Comparison of ENCODE assay signal across 8 cellular contexts in the genomic region with DNA sequence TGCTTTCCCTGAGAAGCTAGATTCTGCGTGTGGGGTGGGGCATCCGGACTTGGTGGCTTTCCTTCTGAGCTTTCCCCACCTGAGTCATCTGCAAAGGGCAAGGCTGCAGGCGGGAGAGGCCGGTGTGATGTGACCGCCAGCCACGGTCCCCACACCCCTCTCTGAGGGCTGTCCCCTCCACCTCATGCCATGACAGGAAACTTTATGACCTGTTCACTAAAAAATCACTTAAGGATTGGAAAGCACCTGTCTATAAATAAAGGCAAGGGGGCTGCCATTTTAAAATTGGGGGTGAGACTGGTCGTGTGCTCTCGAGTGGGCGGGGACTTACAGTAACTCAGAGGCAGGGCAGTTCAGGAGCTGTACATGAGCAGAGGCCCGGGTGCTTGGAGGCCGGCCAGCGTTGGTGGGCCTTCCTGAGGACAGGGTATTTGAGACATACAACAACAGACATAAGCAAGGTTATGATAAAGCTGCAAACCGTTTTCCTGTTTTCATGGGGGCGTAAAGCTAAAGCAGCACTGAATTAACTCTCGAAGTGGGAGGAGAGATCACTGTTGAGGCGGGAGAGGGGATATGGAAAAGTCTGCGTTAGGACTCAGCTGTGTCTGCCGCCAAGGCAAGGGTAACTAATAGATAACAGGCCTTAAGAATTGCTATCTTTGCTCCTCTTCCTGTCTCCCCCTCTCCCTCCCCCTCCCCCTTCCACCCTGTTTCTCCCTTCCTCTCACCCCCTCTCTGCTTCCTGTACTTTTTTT. TPM values are rescaled to one million over a fixed set of nuclear protein-coding genes. Genes with fewer than 3 reads are reported as not detected.
A peak's percentile ranks its signal among the peaks of the same experiment; 100 is the strongest.
DNase-seq lines count a peak whose midpoint lies in the region; ATAC-seq and TF ChIP-seq lines count a peak whose summit lies in the region.

No MANE protein-coding gene starts in this region.

- H3K27ac ChIP-seq in H9 (ENCODE audit: insufficient read length, low read depth, low read length) (no peak overlapping the region), OCI-LY1 (ENCODE audit: low read depth, low read length, poor library complexity, severe bottlenecking) (peak overlapping the region; percentile 91)

- H4K91ac ChIP-seq in H9 (ENCODE audit: insufficient read length, low read depth, low read length), result no peak overlapping the region

- peak; percentile 37 for ATAC-seq in Right ventricle myocardium superior (ENCODE audit: poor library complexity)

- H3K27me3 ChIP-seq in H9 (ENCODE audit: insufficient read depth, low read length) (no peaks in the 10 kb centered on the region), OCI-LY1 (ENCODE audit: insufficient read depth, low read length) (no peaks in the 10 kb centered on the region)

- H2BK120ac ChIP-seq in H9 (ENCODE audit: low read depth, low read length, poor library complexity, severe bottlenecking), result no peak overlapping the region

- TF ChIP-seq CTCF in H9 (conservative IDR thresholded peaks at IDR 0.05), result no peak
- TF ChIP-seq CTCF in OCI-LY1 (IDR thresholded peaks at IDR 0.05; ENCODE audit: low read length), result no peak

- H3K4me1 Mint-ChIP-seq in H9, result peaks cover 40 to 49% of the 10 kb centered on the region in 2 experiments
- H3K4me1 Mint-ChIP-seq in activated T-helper 1 cell treated with anti-CD3 and anti-CD28 coated beads, Interleukin-12 subunit alpha, Interleukin-12 subunit beta, Interleukin-2, Interleukin-4 antibody, amounts not matched to agents 30 ng/mL and 10 ng/mL and 1 ng/mL, durations not matched to agents 14 hours and 24 hours and 36 hours (ENCODE audit: low read depth), result peaks cover 91% of the 10 kb centered on the region

- H2AFZ ChIP-seq in H9 (ENCODE audit: low read length) (no peak overlapping the region), OCI-LY1 (ENCODE audit: low read length) (0 out of 2 replicates have a peak overlapping the region, but pooled peaks have one; percentile 9)

- no peak overlapping the region for H3K9ac ChIP-seq in H9 (ENCODE audit: extremely low read depth, insufficient read length, low read length)
- H3K9ac ChIP-seq in OCI-LY1 (ENCODE audit: low read length), result peak overlapping the region; percentile 68

- no peak overlapping the region for H4K8ac ChIP-seq in H9 (replicated peaks; ENCODE audit: insufficient read length, low read depth, low read length)

- no peak overlapping the region for H2BK12ac ChIP-seq in H9 (ENCODE audit: insufficient read length, low read depth, low read length)

- H3K9me3 Mint-ChIP-seq in H9, result no peaks in the 10 kb centered on the region; a peak in 1 of 5 replicates
- peaks cover 17% of the 10 kb centered on the region for H3K9me3 Mint-ChIP-seq in activated T-helper 1 cell treated with anti-CD3 and anti-CD28 coated beads, Interleukin-12 subunit alpha, Interleukin-12 subunit beta, Interleukin-2, Interleukin-4 antibody, amounts not matched to agents 30 ng/mL and 10 ng/mL and 1 ng/mL, durations not matched to agents 14 hours and 24 hours and 36 hours

- H3K36me3 ChIP-seq in OCI-LY1 (ENCODE audit: insufficient read depth, low read length), result no peaks in the 10 kb centered on the region

- H3K9me2 ChIP-seq in OCI-LY1 (ENCODE audit: low read depth, low read length), result no peaks in the 10 kb centered on the region

- H3F3A ChIP-seq in OCI-LY1 (ENCODE audit: insufficient read depth, low read length), result peaks cover 8% of the 10 kb centered on the region

- no peak overlapping the region for H2AK5ac ChIP-seq in H9 (ENCODE audit: insufficient read length, low read length)

- H4K20me1 ChIP-seq in H9 (ENCODE audit: control insufficient read depth, insufficient read depth, insufficient read length), result no peaks in the 10 kb centered on the region
- no peaks in the 10 kb centered on the region for H4K20me1 ChIP-seq in OCI-LY1 (ENCODE audit: insufficient read depth, low read length)

- no peaks in the 10 kb centered on the region for H3K23me2 ChIP-seq in H9 (ENCODE audit: insufficient read length, low read depth, low read length, poor library complexity, severe bottlenecking)

- intact Hi-C loops in activated T-helper 1 cell treated with anti-CD3 and anti-CD28 coated beads, Interleukin-12 subunit alpha, Interleukin-12 subunit beta, Interleukin-2, Interleukin-4 antibody, amounts not matched to agents 30 ng/mL and 10 ng/mL and 1 ng/mL, durations not matched to agents 14 hours and 24 hours and 36 hours (cut with micrococcal nuclease), result loop anchor here (1.0 to 2.0 kb wide), 6 partner anchors 15 to 352 kb away; no protein-coding TSS in a partner anchor
- intact Hi-C loops in Right ventricle myocardium superior (cut with DNase I), result no loop called here

- H3K4me3 Mint-ChIP-seq in H9, result no peak overlapping the region
- H3K4me3 Mint-ChIP-seq in activated T-helper 1 cell treated with anti-CD3 and anti-CD28 coated beads, Interleukin-12 subunit alpha, Interleukin-12 subunit beta, Interleukin-2, Interleukin-4 antibody, amounts not matched to agents 30 ng/mL and 10 ng/mL and 1 ng/mL, durations not matched to agents 14 hours and 24 hours and 36 hours, result peak overlapping the region; percentile 90

- no peak overlapping the region for H3K23ac ChIP-seq in H9 (ENCODE audit: insufficient read length, low read depth, low read length)

- H3K4me2 ChIP-seq in H9 (ENCODE audit: insufficient read depth, insufficient read length, low read length), result no peak overlapping the region
- peak overlapping the region; percentile 63 for H3K4me2 ChIP-seq in OCI-LY1 (ENCODE audit: low read length)

- no peak overlapping the region for H3K18ac ChIP-seq in H9 (ENCODE audit: insufficient read length, low read depth, low read length)

- peak overlapping the region; percentile 42 for H3K4me3 ChIP-seq in OCI-LY1 (ENCODE audit: low read depth, low read length, poor library complexity, severe bottlenecking)

- 0 out of 7 replicates have a peak, but pooled peaks cover 0 to 4% (median 0%) of the 10 kb centered on the region in 3 experiments for H3K36me3 Mint-ChIP-seq in H9 (ENCODE audit: insufficient read depth in 1 of 3, low read depth in 3 of 3)
- H3K36me3 Mint-ChIP-seq in activated T-helper 1 cell treated with anti-CD3 and anti-CD28 coated beads, Interleukin-12 subunit alpha, Interleukin-12 subunit beta, Interleukin-2, Interleukin-4 antibody, amounts not matched to agents 30 ng/mL and 10 ng/mL and 1 ng/mL, durations not matched to agents 14 hours and 24 hours and 36 hours (ENCODE audit: low read depth), result peaks cover 16% of the 10 kb centered on the region

- H3K79me1 ChIP-seq in H9 (ENCODE audit: insufficient read depth, low read depth, low read length, poor library complexity, severe bottlenecking), result no peaks in the 10 kb centered on the region

- H3K27ac Mint-ChIP-seq in H9, result peak overlapping the region in 2 of 3 experiments; percentile 67 to 83; a peak in 4 of 7 replicates
- peak overlapping the region; percentile 100 for H3K27ac Mint-ChIP-seq in activated T-helper 1 cell treated with anti-CD3 and anti-CD28 coated beads, Interleukin-12 subunit alpha, Interleukin-12 subunit beta, Interleukin-2, Interleukin-4 antibody, amounts not matched to agents 30 ng/mL and 10 ng/mL and 1 ng/mL, durations not matched to agents 14 hours and 24 hours and 36 hours

- H3K4me1 ChIP-seq in H9 (ENCODE audit: insufficient read depth, low read length), result peaks cover 11% of the 10 kb centered on the region
- peaks cover 70% of the 10 kb centered on the region for H3K4me1 ChIP-seq in OCI-LY1 (ENCODE audit: insufficient read depth, low read length, severe bottlenecking)

- no peak overlapping the region for H3K14ac ChIP-seq in H9 (ENCODE audit: insufficient read depth, low read length)

- no peaks in the 10 kb centered on the region for H3K27me3 Mint-ChIP-seq in H9 (ENCODE audit: low read depth)
- no peaks in the 10 kb centered on the region for H3K27me3 Mint-ChIP-seq in activated T-helper 1 cell treated with anti-CD3 and anti-CD28 coated beads, Interleukin-12 subunit alpha, Interleukin-12 subunit beta, Interleukin-2, Interleukin-4 antibody, amounts not matched to agents 30 ng/mL and 10 ng/mL and 1 ng/mL, durations not matched to agents 14 hours and 24 hours and 36 hours (ENCODE audit: insufficient read depth)

- H2BK20ac ChIP-seq in H9 (ENCODE audit: low read depth, low read length, poor library complexity, severe bottlenecking), result no peak overlapping the region

- no peaks in the 10 kb centered on the region for H3K9me3 ChIP-seq in H9 (ENCODE audit: control insufficient read depth, low read depth, low read length)
- H3K9me3 ChIP-seq in OCI-LY1 (ENCODE audit: low read length), result no peaks in the 10 kb centered on the region

- no peak overlapping the region for H2BK15ac ChIP-seq in H9 (ENCODE audit: low read depth, low read length)

- no peak overlapping the region for H3K4ac ChIP-seq in H9 (ENCODE audit: low read depth, low read length)

- no peak overlapping the region for H4K5ac ChIP-seq in H9 (ENCODE audit: insufficient read length, low read depth, low read length)

- WGBS in H9 (ENCODE audit: extremely low coverage, insufficient read length, low lambda C conversion rate), result no CpG with 5 or more reads among the region's 18 CpGs

- H3T11ph ChIP-seq in H9 (ENCODE audit: low read length), result no peak overlapping the region

- H3K79me2 ChIP-seq in H9 (ENCODE audit: insufficient read depth, low read length) (no peaks in the 10 kb centered on the region), OCI-LY1 (ENCODE audit: insufficient read depth, low read length) (no peaks in the 10 kb centered on the region)

- DNase-seq in ELR (ENCODE audit: low read depth) (peak; percentile 86), H9 (no peak), Right ventricle myocardium superior (peak; percentile 77), HK-2 (ENCODE audit: unreplicated experiment) (no peak), NCI-H2196 (lab: John Stamatoyannopoulos, UW; ENCODE audit: unreplicated experiment) (no peak)
- peak; percentile 77 for DNase-seq in activated T-helper 1 cell treated with anti-CD3 and anti-CD28 coated beads, Interleukin-12 subunit alpha, Interleukin-12 subunit beta, Interleukin-2, Interleukin-4 antibody, amounts not matched to agents 30 ng/mL and 10 ng/mL and 1 ng/mL, durations not matched to agents 14 hours and 24 hours and 36 hours (ENCODE audit: low spot score)
- peak; percentile 72 to 78 for DNase-seq in stimulated activated CD4-positive, alpha-beta T cell treated with anti-CD3 and anti-CD28 coated beads, Interleukin-15, amount 100 ng/mL, for 48 hours (ENCODE audit: low read depth in 2 of 2)

- no peak overlapping the region for H3K56ac ChIP-seq in H9 (ENCODE audit: insufficient read length, low read depth, low read length)

- no peak overlapping the region for H2BK5ac ChIP-seq in H9 (ENCODE audit: insufficient read length, low read length)

RNA-seq across cellular contexts. Expression of gene SERPINB1, which starts 16.1 kb away (rescaled TPM):
- total RNA-seq in H9 (2021) (18.4 and 20.5 TPM in 2 replicates), Right ventricle myocardium superior (25.3 TPM)
- 79.5 and 80.1 TPM in 2 replicates for total RNA-seq in activated T-helper 1 cell treated with anti-CD3 and anti-CD28 coated beads, Interleukin-12 subunit alpha, Interleukin-12 subunit beta, Interleukin-2, Interleukin-4 antibody, amounts not matched to agents 30 ng/mL and 10 ng/mL and 1 ng/mL, durations not matched to agents 14 hours and 24 hours and 36 hours

RNA-seq across cellular contexts. Expression of gene SERPINB9, which starts 45.4 kb away (rescaled TPM):
- total RNA-seq in H9 (2021), result 382 and 390 TPM in 2 replicates
- 86.8 and 87.2 TPM in 2 replicates for total RNA-seq in activated T-helper 1 cell treated with anti-CD3 and anti-CD28 coated beads, Interleukin-12 subunit alpha, Interleukin-12 subunit beta, Interleukin-2, Interleukin-4 antibody, amounts not matched to agents 30 ng/mL and 10 ng/mL and 1 ng/mL, durations not matched to agents 14 hours and 24 hours and 36 hours
- 2.9 TPM for total RNA-seq in Right ventricle myocardium superior

Comparison
In these comparisons a context has a peak if more than half of its experiments do, and no peak if none do; other contexts are left out.
1. DNase-seq: peak in ELR (single experiment), activated T-helper 1 cell treated with anti-CD3 and anti-CD28 coated beads, Interleukin-12 subunit alpha, Interleukin-12 subunit beta, Interleukin-2, Interleukin-4 antibody, amounts not matched to agents 30 ng/mL and 10 ng/mL and 1 ng/mL, durations not matched to agents 14 hours and 24 hours and 36 hours (single experiment), Right ventricle myocardium superior (single experiment) and stimulated activated CD4-positive, alpha-beta T cell treated with anti-CD3 and anti-CD28 coated beads, Interleukin-15, amount 100 ng/mL, for 48 hours (2 of 2); none in H9 (single experiment), HK-2 (single experiment) and NCI-H2196 (single experiment).
2. RNA of gene SERPINB9, which starts 45.4 kb away (total RNA-seq): 382 to 390 TPM in H9 and 86.8 to 87.2 TPM in activated T-helper 1 cell treated with anti-CD3 and anti-CD28 coated beads, Interleukin-12 subunit alpha, Interleukin-12 subunit beta, Interleukin-2, Interleukin-4 antibody, amounts not matched to agents 30 ng/mL and 10 ng/mL and 1 ng/mL, durations not matched to agents 14 hours and 24 hours and 36 hours; 2.9 TPM in Right ventricle myocardium superior (single experiment); every median in the first group is over 10 times any median in the second.